In genomic region chr16:20181386-20181785, GRCh38 we compare ENCODE assay signal across 1 cellular context.
TF ChIP-seq lines count a peak whose summit lies in the region.

No MANE protein-coding gene starts in this region.

TF ChIP-seq in HepG2, 621 proteins besides CTCF, POLR2A, EP300 and RAD21 (continued from another document):
- TF ChIP-seq SKIL (CRISPR knock-in tag; IDR thresholded peaks at IDR 0.05; ENCODE audit: borderline replicate concordance) = no peak
- no peak for TF ChIP-seq HNRNPLL (IDR thresholded peaks at IDR 0.05; ENCODE audit: low read depth, low read length, poor library complexity, severe bottlenecking)
- no peak for TF ChIP-seq MTF1 (CRISPR knock-in tag; IDR thresholded peaks at IDR 0.05)
- no peak for TF ChIP-seq SOX13 (IDR thresholded peaks at IDR 0.05)
- no peak for TF ChIP-seq SOX13 (CRISPR knock-in tag; conservative IDR thresholded peaks at IDR 0.05 in 1 of 2, IDR thresholded peaks at IDR 0.05 in 1 of 2)
- TF ChIP-seq TIGD3 (CRISPR knock-in tag; IDR thresholded peaks at IDR 0.05; ENCODE audit: borderline replicate concordance) = no peak
- no peak for TF ChIP-seq FOXP4 (CRISPR knock-in tag; IDR thresholded peaks at IDR 0.05)
- no peak for TF ChIP-seq ZNF34 (CRISPR knock-in tag; IDR thresholded peaks at IDR 0.05; ENCODE audit: borderline replicate concordance)
TF ChIP-seq in HepG2: peak in this region for 0.
